ENCODE assay signal across 8 cellular contexts in genomic region chr2:192029089-192029488, GRCh38.
DNase-seq lines count a peak whose midpoint lies in the region; ATAC-seq, FAIRE-seq and TF ChIP-seq lines count a peak whose summit lies in the region.

No MANE protein-coding gene starts in this region.

- SMC1A ChIA-PET in GM12878 (lab: Charles Lee; ENCODE audit: uncharacterized antibody, unreplicated experiment) = interaction anchor here (0.7 to 1.9 kb wide), 11 partner anchors 11 to 160 kb away, joined by 3 to 7 read pairs (median 4); no protein-coding TSS in a partner anchor

- no peaks in the 10 kb centered on the region for H3K4me1 Mint-ChIP-seq in activated T-cell treated with anti-CD3 and anti-CD28 coated beads, Interleukin-2, amount 50 U/mL, for 24 hours (ENCODE audit: low read depth)

- TF ChIP-seq EP300 in A549 (IDR thresholded peaks at IDR 0.05) = no peak
- TF ChIP-seq EP300 in GM12878 (IDR thresholded peaks at IDR 0.05; ENCODE audit: borderline replicate concordance in 1 of 2, control insufficient read depth in 1 of 2, low read depth in 2 of 2, low read length in 2 of 2) = no peak

- TF ChIP-seq POLR2A in A549 (IDR thresholded peaks at IDR 0.05; ENCODE audit: low read length) (no peak), GM12878 (IDR thresholded peaks at IDR 0.05; ENCODE audit: low read depth, low read length) (no peak)

- H3K4me1 ChIP-seq in A549 (no peaks in the 10 kb centered on the region), GM12878 (ENCODE audit: control insufficient read depth, insufficient read depth, low read length) (no peaks in the 10 kb centered on the region)

- POLR2A ChIA-PET in A549 (lab: Yijun Ruan, JAX) (no interaction called here), GM12878 (lab: Charles Lee) (no interaction called here)

- FAIRE-seq in A549 (lab: Jason Lieb, UNC) (no peak), GM12878 (lab: Jason Lieb, UNC) (no peak)

- H3K4me3 ChIP-seq in A549 = no peak overlapping the region
- H3K4me3 ChIP-seq in GM12878 = no peak overlapping the region

- H3K9me3 Mint-ChIP-seq in activated T-cell treated with anti-CD3 and anti-CD28 coated beads, Interleukin-2, amount 50 U/mL, for 24 hours = no peaks in the 10 kb centered on the region

- H4K20me1 ChIP-seq in GM12878 (ENCODE audit: control insufficient read depth, insufficient read depth) = no peaks in the 10 kb centered on the region

- no TSS peak for BruUV-seq in GM12878 (replicated peaks; lab: Mats Ljungman, UMichigan)

- no peak overlapping the region for H2AFZ ChIP-seq in GM12878 (ENCODE audit: control insufficient read depth, low read depth, low read length)

- no peak for TF ChIP-seq CTCF in A549 (IDR thresholded peaks at IDR 0.05)
- TF ChIP-seq CTCF in GM12878 (IDR thresholded peaks at IDR 0.05 in 2 of 3, conservative IDR thresholded peaks at IDR 0.05 in 1 of 3; ENCODE audit: control insufficient read depth in 2 of 3, extremely low read depth in 1 of 3, insufficient read depth in 1 of 3, low read depth in 3 of 3, low read length in 3 of 3) = peak in 2 of 3 experiments; percentile 36 to 51; a peak in 3 of 6 replicates

- H3K36me3 ChIP-seq in GM12878 (ENCODE audit: control insufficient read depth in 2 of 2, insufficient read depth in 2 of 2, low read length in 1 of 2) = no peaks in the 10 kb centered on the region

- intact Hi-C loops in GM12878 (cut with micrococcal nuclease; ENCODE audit: unreplicated experiment) = no loop called here

- TF ChIP-seq RAD21 in A549 (conservative IDR thresholded peaks at IDR 0.05 in 1 of 2, IDR thresholded peaks at IDR 0.05 in 1 of 2) (peak in 1 of 2 experiments; percentile 18; a peak in 1 of 5 replicates), GM12878 (IDR thresholded peaks at IDR 0.05; ENCODE audit: insufficient read depth, low read depth, low read length) (peak; percentile 36; the same call in 1 of the 2 replicates)

- H3K4me2 ChIP-seq in A549 = no peak overlapping the region
- H3K4me2 ChIP-seq in GM12878 (ENCODE audit: control insufficient read depth, insufficient read depth) = no peak overlapping the region

- no peak overlapping the region for H3K4me3 Mint-ChIP-seq in activated T-cell treated with anti-CD3 and anti-CD28 coated beads, Interleukin-2, amount 50 U/mL, for 24 hours

- CTCF ChIA-PET in A549 (lab: Yijun Ruan, JAX) = no interaction called here
- CTCF ChIA-PET in GM12878 (lab: Yijun Ruan, JAX) = interaction anchor here (0.7 to 1.6 kb wide), 2 partner anchors 9 to 31 kb away, joined by 3 to 4 read pairs; no protein-coding TSS in a partner anchor

- peaks cover 8% of the 10 kb centered on the region for H3K27me3 Mint-ChIP-seq in activated T-cell treated with anti-CD3 and anti-CD28 coated beads, Interleukin-2, amount 50 U/mL, for 24 hours

- in situ Hi-C loops in GM12878 (cut with MboI) = no loop called here

- 49% methylated on average over 2 of the region's 2 CpGs for WGBS in A549 (ENCODE audit: missing lambda C conversion rate)
- WGBS in GM12878 (ENCODE audit: insufficient coverage, insufficient replicate concordance, low lambda C conversion rate, missing lambda C conversion rate) = 0% methylated on average over 2 of the region's 2 CpGs

- H3K9ac ChIP-seq in GM12878 (ENCODE audit: control insufficient read depth, insufficient read depth, low read length) = no peak overlapping the region

- no peak overlapping the region for H3K27ac Mint-ChIP-seq in activated T-cell treated with anti-CD3 and anti-CD28 coated beads, Interleukin-2, amount 50 U/mL, for 24 hours

- DNase-seq in A549 (ENCODE audit: low read depth in 1 of 2, low spot score in 1 of 2) = peak in 1 of 2 experiments; percentile 69
- DNase-seq in GM12878 (ENCODE audit: low read depth, low spot score) = no peak
- no peak for DNase-seq in activated T-cell treated with anti-CD3 and anti-CD28 coated beads, Interleukin-2, amount 50 U/mL, for 24 hours
- DNase-seq in NCI-H1417 treated with DMSO at 0.1 percent for 48 hours (lab: John Stamatoyannopoulos, UW) = no peak
- no peak for DNase-seq in DMS79 treated with DMSO at 0.1 percent for 48 hours (lab: John Stamatoyannopoulos, UW)
- DNase-seq in NCI-H1092 (lab: John Stamatoyannopoulos, UW) = no peak

- no peaks in the 10 kb centered on the region for H3K36me3 Mint-ChIP-seq in activated T-cell treated with anti-CD3 and anti-CD28 coated beads, Interleukin-2, amount 50 U/mL, for 24 hours (ENCODE audit: low read depth)

- H3K27ac ChIP-seq in A549 = no peak overlapping the region
- H3K27ac ChIP-seq in GM12878 (ENCODE audit: control insufficient read depth, insufficient read depth) = no peak overlapping the region

- peak; percentile 64 to 90; a peak in 3 of 6 replicates for ATAC-seq in A549
- ATAC-seq in GM18858 (IDR thresholded peaks at IDR 0.05; ENCODE audit: unreplicated experiment) = peak; percentile 69
- ATAC-seq in HG03139 (IDR thresholded peaks at IDR 0.05; ENCODE audit: unreplicated experiment) = peak; percentile 80
- peak; percentile 81 for ATAC-seq in GM12878

- H3K9me3 ChIP-seq in A549 (no peaks in the 10 kb centered on the region), GM12878 (replicated peaks; ENCODE audit: control insufficient read depth, insufficient read depth, low read length) (no peaks in the 10 kb centered on the region; the same call in 2 of the 3 replicates)

- RAD21 ChIA-PET in GM12878 (lab: Charles Lee; ENCODE audit: unreplicated experiment) = interaction anchor here (1.2 to 1.5 kb wide), 2 partner anchors 158 to 160 kb away, joined by 3 to 4 read pairs; no protein-coding TSS in a partner anchor

- H3K79me2 ChIP-seq in GM12878 (ENCODE audit: control insufficient read depth, insufficient read depth, low read length) = no peaks in the 10 kb centered on the region

- H3K27me3 ChIP-seq in GM12878 (replicated peaks in 1 of 2; ENCODE audit: control insufficient read depth in 2 of 2, insufficient read depth in 2 of 2, low read length in 1 of 2) = no peaks in the 10 kb centered on the region

TF ChIP-seq in A549, 52 proteins besides CTCF, POLR2A, EP300 and RAD21 (continues in another document):
- TF ChIP-seq ZFP36 (IDR thresholded peaks at IDR 0.05; ENCODE audit: borderline replicate concordance, partially characterized antibody) = no peak
- TF ChIP-seq HES2 (IDR thresholded peaks at IDR 0.05) = no peak
- TF ChIP-seq NR3C1 (IDR thresholded peaks at IDR 0.05) = no peak
- TF ChIP-seq BHLHE40 (IDR thresholded peaks at IDR 0.05; ENCODE audit: low read depth, low read length) = no peak
- TF ChIP-seq HEYL (CRISPR knock-in tag; IDR thresholded peaks at IDR 0.05) = no peak
- TF ChIP-seq HMGXB4 (CRISPR knock-in tag; IDR thresholded peaks at IDR 0.05; ENCODE audit: borderline replicate concordance) = no peak
- no peak for TF ChIP-seq CHD2 (IDR thresholded peaks at IDR 0.05; ENCODE audit: low read length, partially characterized antibody)

TF ChIP-seq in GM12878, 131 proteins besides CTCF, POLR2A, EP300 and RAD21 (continues in another document):
- TF ChIP-seq YY1 (IDR thresholded peaks at IDR 0.05; ENCODE audit: low read depth, low read length) (peak; percentile 80), RBBP5 (conservative IDR thresholded peaks at IDR 0.05) (no peak), SMC3 (IDR thresholded peaks at IDR 0.05; ENCODE audit: borderline replicate concordance, low read length) (0 out of 2 replicates have a peak, but pooled peaks have one; percentile 13), IKZF1 (conservative IDR thresholded peaks at IDR 0.05) (no peak), ATF3 (IDR thresholded peaks at IDR 0.05; ENCODE audit: borderline replicate concordance, extremely low read depth, low read depth, low read length) (no peak), CHD2 (IDR thresholded peaks at IDR 0.05; ENCODE audit: borderline replicate concordance, low read depth, low read length) (no peak), BCLAF1 (IDR thresholded peaks at IDR 0.05) (no peak), PML (IDR thresholded peaks at IDR 0.05; ENCODE audit: low read length) (no peak), CREB1 (IDR thresholded peaks at IDR 0.05; ENCODE audit: low read depth) (no peak), SRF (IDR thresholded peaks at IDR 0.05; ENCODE audit: low read depth in 2 of 2, low read length in 2 of 2) (no peak), FOXK2 (IDR thresholded peaks at IDR 0.05) (no peak)

Comparison
In these comparisons a context has a peak if more than half of its experiments do, and no peak if none do; other contexts are left out.
1. Of the 24 proteins assayed by ChIP-seq in both GM12878 and A549: peak only in GM12878: CTCF and SMC3; only in A549: none; in both: none; in neither: 21; mixed calls (peak in some experiments, not most) for 1.